Comparison of ENCODE assay signal across 14 cellular contexts in genomic region chr2:134247679-134248078, GRCh38. TPM values are rescaled to one million over a fixed set of nuclear protein-coding genes. Genes with fewer than 3 reads are reported as not detected.
DNase-seq lines count a peak whose midpoint lies in the region; ATAC-seq and TF ChIP-seq lines count a peak whose summit lies in the region.
"Had no signal": no experiment of that assay in that cellular context is flagged by ENCODE, and none has a peak within 500 bp of the region (broad histone marks: within the 10 kb centered on the region; RNA-seq: fewer than 3 reads in every experiment).

No MANE protein-coding gene starts in this region.

- intact Hi-C loops in sciatic nerve (cut with DNase I) = loop anchor here (2.0 to 10.0 kb wide), 2 partner anchors 113 to 357 kb away; no protein-coding TSS in a partner anchor

- H3K27me3 Mint-ChIP-seq in activated naive CD8-positive, alpha-beta T cell treated with anti-CD3 and anti-CD28 coated beads, Interleukin-2, amount 50 U/mL, for 24 hours = no peaks in the 10 kb centered on the region
- H3K27me3 Mint-ChIP-seq in endothelial cell (ENCODE audit: unreplicated experiment) = peaks cover 4% of the 10 kb centered on the region
- H3K27me3 Mint-ChIP-seq: CD8-positive, alpha-beta memory T cell had no signal

- peak overlapping the region; percentile 40 for H3K27ac Mint-ChIP-seq in activated naive CD8-positive, alpha-beta T cell treated with anti-CD3 and anti-CD28 coated beads, Interleukin-2, amount 50 U/mL, for 24 hours
- no peak overlapping the region for H3K27ac Mint-ChIP-seq in endothelial cell (ENCODE audit: unreplicated experiment)

- H3K4me3 Mint-ChIP-seq in activated naive CD8-positive, alpha-beta T cell treated with anti-CD3 and anti-CD28 coated beads, Interleukin-2, amount 50 U/mL, for 24 hours = no peak overlapping the region
- no peak overlapping the region for H3K4me3 Mint-ChIP-seq in endothelial cell (ENCODE audit: unreplicated experiment)

- ATAC-seq in GM18511 (IDR thresholded peaks at IDR 0.05; ENCODE audit: unreplicated experiment) (peak; percentile 46), GM21447 (IDR thresholded peaks at IDR 0.05; ENCODE audit: unreplicated experiment) (peak; percentile 49), HG03095 (IDR thresholded peaks at IDR 0.05; ENCODE audit: unreplicated experiment) (peak; percentile 45), sciatic nerve (no peak)
- no peak for ATAC-seq in activated naive CD8-positive, alpha-beta T cell treated with anti-CD3 and anti-CD28 coated beads, Interleukin-2, amount 50 U/mL, for 24 hours
- ATAC-seq: gastroesophageal sphincter had no signal

- no peaks in the 10 kb centered on the region for H3K9me3 Mint-ChIP-seq in activated naive CD8-positive, alpha-beta T cell treated with anti-CD3 and anti-CD28 coated beads, Interleukin-2, amount 50 U/mL, for 24 hours
- no peaks in the 10 kb centered on the region for H3K9me3 Mint-ChIP-seq in endothelial cell (ENCODE audit: unreplicated experiment)
- H3K9me3 Mint-ChIP-seq: CD8-positive, alpha-beta memory T cell had no signal

- peaks cover 3% of the 10 kb centered on the region for H3K36me3 Mint-ChIP-seq in activated naive CD8-positive, alpha-beta T cell treated with anti-CD3 and anti-CD28 coated beads, Interleukin-2, amount 50 U/mL, for 24 hours (ENCODE audit: low read depth)
- no peaks in the 10 kb centered on the region for H3K36me3 Mint-ChIP-seq in endothelial cell (ENCODE audit: low read depth, unreplicated experiment)

- TF ChIP-seq POLR2A in erythroblast (IDR thresholded peaks at IDR 0.05; ENCODE audit: low read length) = no peak

- peaks cover 92% of the 10 kb centered on the region for H3K4me1 Mint-ChIP-seq in activated naive CD8-positive, alpha-beta T cell treated with anti-CD3 and anti-CD28 coated beads, Interleukin-2, amount 50 U/mL, for 24 hours
- peaks cover 43% of the 10 kb centered on the region for H3K4me1 Mint-ChIP-seq in endothelial cell (ENCODE audit: unreplicated experiment)

- DNase-seq in activated naive CD8-positive, alpha-beta T cell treated with anti-CD3 and anti-CD28 coated beads, Interleukin-2, amount 50 U/mL, for 24 hours = no peak
- DNase-seq in endothelial cell (ENCODE audit: low spot score) (no peak), NOMO-1 treated with dmso at 0.1 percent for 144 hours (lab: John Stamatoyannopoulos, UW; ENCODE audit: unreplicated experiment) (no peak), erythroblast (lab: John Stamatoyannopoulos, UW) (no peak), sciatic nerve (ENCODE audit: low spot score) (no peak)
- DNase-seq: CD8-positive, alpha-beta memory T cell; dorsolateral prefrontal cortex; NCI-H526 treated with DMSO at 0.1 percent for 48 hours; stimulated activated CD4-positive, alpha-beta T cell treated with anti-CD3 and anti-CD28 coated beads, Interleukin-2, amount 100 ng/mL, for 48 hours; T-helper 1 cell had no signal

- no peak for TF ChIP-seq CTCF in endothelial cell (IDR thresholded peaks at IDR 0.05; ENCODE audit: unreplicated experiment)

RNA-seq across cellular contexts. Expression of gene MGAT5, which starts 6.2 kb away (rescaled TPM):
- 124 TPM for total RNA-seq in endothelial cell (ENCODE audit: unreplicated experiment)
- total RNA-seq in sciatic nerve = 49.6 TPM

Comparison
In these comparisons a context has a peak if more than half of its experiments do, and no peak if none do; other contexts are left out.
1. ATAC-seq: peak in GM18511 (single experiment), GM21447 (single experiment) and HG03095 (single experiment); none in activated naive CD8-positive, alpha-beta T cell treated with anti-CD3 and anti-CD28 coated beads, Interleukin-2, amount 50 U/mL, for 24 hours (single experiment) and sciatic nerve (single experiment).